In the genomic region with DNA sequence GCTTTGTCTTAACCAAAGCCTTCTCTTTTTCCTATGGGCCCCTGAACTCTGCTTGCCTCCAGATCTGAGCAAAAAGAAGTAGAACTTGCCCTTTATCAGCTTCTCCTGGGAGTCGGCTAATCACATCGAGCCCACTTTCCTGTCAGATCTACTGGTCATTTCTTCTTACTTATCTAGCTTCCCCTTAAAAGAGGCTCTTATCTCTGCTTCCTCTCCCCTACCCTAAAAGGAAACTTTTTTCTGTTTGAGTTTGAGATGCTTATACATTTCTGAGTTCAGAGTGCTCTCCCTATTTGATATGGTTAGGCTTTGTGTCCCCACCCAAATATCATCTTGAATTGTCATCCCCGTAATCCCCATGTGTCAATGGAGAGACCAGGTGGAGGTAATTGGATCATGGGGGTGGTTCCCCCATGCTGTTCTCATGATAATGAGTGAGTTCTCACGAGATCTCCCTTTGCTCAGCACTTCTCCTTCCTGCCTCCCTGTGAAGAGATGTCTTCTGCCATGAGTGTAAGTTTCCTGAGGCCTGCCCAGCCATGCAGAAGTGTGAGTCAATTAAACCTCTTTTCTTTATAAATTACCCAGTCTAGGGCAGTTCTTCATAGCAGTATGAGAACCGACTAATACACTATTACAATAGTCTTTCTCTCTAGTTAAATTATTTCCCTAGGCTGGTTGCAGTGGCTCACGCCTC, we compare ENCODE assay signal across 25 cellular contexts.
"Had no signal": no experiment of that assay in that cellular context is flagged by ENCODE, and none has a peak within 500 bp of the region (broad histone marks: within the 10 kb centered on the region; RNA-seq: fewer than 3 reads in every experiment).

No MANE protein-coding gene starts in this region.

- H3K27me3 Mint-ChIP-seq: activated CD4-positive, alpha-beta memory T cell treated with anti-CD3 and anti-CD28 coated beads for 36 hours had no signal

- ATAC-seq: activated T-cell treated with anti-CD3 and anti-CD28 coated beads, Interleukin-2, amount 50 U/mL, for 72 hours; body of pancreas; esophagus mucosa; natural killer cell had no signal

- H3K4me3 Mint-ChIP-seq: activated CD4-positive, alpha-beta memory T cell treated with anti-CD3 and anti-CD28 coated beads for 36 hours; activated T-cell treated with anti-CD3 and anti-CD28 coated beads, Interleukin-2, amount 50 U/mL, for 72 hours; immature natural killer cell; mesothelial cell of epicardium; natural killer cell had no signal

- H3K27ac Mint-ChIP-seq: activated CD4-positive, alpha-beta memory T cell treated with anti-CD3 and anti-CD28 coated beads for 36 hours; activated T-cell treated with anti-CD3 and anti-CD28 coated beads, Interleukin-2, amount 50 U/mL, for 72 hours; mesothelial cell of epicardium; natural killer cell had no signal

- H3K9me3 ChIP-seq: body of pancreas, prostate gland, thoracic aorta had no signal

- H3K36me3 Mint-ChIP-seq: natural killer cell had no signal

- H3K27me3 ChIP-seq: body of pancreas, cardiac muscle cell, hepatocyte, upper lobe of left lung had no signal

- H3K4me1 ChIP-seq: left ventricle myocardium inferior, prostate gland, upper lobe of left lung had no signal

- H3K4me3 ChIP-seq: body of pancreas, cardiac muscle cell, hepatocyte, left ventricle myocardium inferior, prostate gland, thoracic aorta, upper lobe of left lung had no signal

- H3K79me2 ChIP-seq: hepatocyte had no signal

- H3K4me2 ChIP-seq: hepatocyte had no signal

- H3K36me3 ChIP-seq: cardiac muscle cell, left ventricle myocardium inferior, prostate gland, thoracic aorta, upper lobe of left lung had no signal

- H2AFZ ChIP-seq: hepatocyte had no signal

- DNase-seq: activated CD4-positive, alpha-beta memory T cell treated with anti-CD3 and anti-CD28 coated beads for 36 hours; activated CD4-positive, alpha-beta T cell treated with anti-CD3 and anti-CD28 coated beads for 48 hours; activated effector memory CD4-positive, alpha-beta T cell treated with Interleukin-2 at 50 U/mL for 16 hours; activated naive CD4-positive, alpha-beta T cell treated with anti-CD3 and anti-CD28 coated beads, Interleukin-2, amount 50 U/mL, for 16 hours; activated T-cell treated with anti-CD3 and anti-CD28 coated beads, Interleukin-2, amount 50 U/mL, for 72 hours; anterior cingulate cortex; body of pancreas; cortex of kidney; foreskin melanocyte; glutamatergic neuron; immature natural killer cell; kidney glomerular epithelial cell; left ventricle myocardium inferior; natural killer cell; stimulated activated CD4-positive, alpha-beta T cell treated with anti-CD3 and anti-CD28 coated beads, Interleukin-2, amount 100 ng/mL, for 48 hours; stimulated activated CD8-positive, alpha-beta memory T cell treated with anti-CD3 and anti-CD28 coated beads, Interleukin-4, amount 100 ng/mL, for 48 hours; stimulated activated naive CD4-positive, alpha-beta T cell treated with Interleukin-2 at 50 U/mL for 16 hours; T-helper 1 cell; upper lobe of left lung had no signal

- H3K27ac ChIP-seq: body of pancreas, cardiac muscle cell, hepatocyte, left ventricle myocardium inferior, prostate gland, thoracic aorta, upper lobe of left lung had no signal

- H3K9me3 Mint-ChIP-seq: natural killer cell had no signal
